In the genomic region with DNA sequence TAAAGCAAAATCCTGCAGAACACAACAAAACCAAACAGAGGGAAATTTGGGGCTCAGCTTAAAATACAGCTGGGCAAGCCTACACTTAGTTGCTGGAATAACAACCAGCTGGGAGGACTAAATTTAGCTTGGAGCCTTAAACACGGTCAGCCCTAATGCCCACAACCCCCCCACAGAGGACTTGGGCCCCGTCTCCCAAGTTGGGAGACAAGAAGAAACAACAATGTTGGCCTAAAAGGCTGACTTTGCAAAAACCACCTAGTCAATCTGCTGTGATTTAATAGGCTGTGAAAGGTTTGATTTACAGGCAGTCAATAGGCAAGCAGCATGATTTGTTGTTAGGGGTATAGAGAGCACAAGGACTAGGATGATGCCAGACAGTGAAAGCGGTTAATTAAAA, we compare ENCODE assay signal across 25 cellular contexts.
"Had no signal": no experiment of that assay in that cellular context is flagged by ENCODE, and none has a peak within 500 bp of the region (broad histone marks: within the 10 kb centered on the region; RNA-seq: fewer than 3 reads in every experiment).

No MANE protein-coding gene starts in this region.

- DNase-seq: activated CD4-positive, alpha-beta T cell treated with anti-CD3 and anti-CD28 coated beads for 36 hours; activated CD4-positive, alpha-beta T cell treated with anti-CD3 and anti-CD28 coated beads, Interleukin-2, amount 50 U/mL, for 4 hours; activated CD8-positive, alpha-beta memory T cell treated with anti-CD3 and anti-CD28 coated beads for 24 hours; activated CD8-positive, alpha-beta memory T cell treated with anti-CD3 and anti-CD28 coated beads, Interleukin-2, amount 50 U/mL, for 4 hours; activated T-cell treated with anti-CD3 and anti-CD28 coated beads, Interleukin-2, amount 50 U/mL, for 24 hours; aorta; caudate nucleus; dermis blood vessel endothelial cell; effector memory CD4-positive, alpha-beta T cell; foreskin melanocyte; glutamatergic neuron; hypothalamus; islet precursor cell; natural killer cell; stimulated activated CD4-positive, alpha-beta T cell treated with anti-CD3 and anti-CD28 coated beads, Interleukin-15, amount 100 ng/mL, for 24 hours; stimulated activated naive B cell treated with anti-CD40 and anti-IgM and Interleukin-4, amounts not matched to agents 10 μg/mL and 1 μg/mL and 100 μg/mL, for 72 hours; T1000 had no signal

- H3K4me3 ChIP-seq: smooth muscle cell, thoracic aorta, vagina had no signal

- H3K36me3 ChIP-seq: thoracic aorta, vagina had no signal

- H3K4me1 ChIP-seq: vagina had no signal

- H3K27me3 ChIP-seq: vagina had no signal

- H3K9me3 ChIP-seq: thoracic aorta, vagina had no signal

- H3K27ac ChIP-seq: thoracic aorta, vagina had no signal

- ATAC-seq: activated CD4-positive, alpha-beta T cell treated with anti-CD3 and anti-CD28 coated beads for 36 hours; activated naive CD4-positive, alpha-beta T cell treated with anti-CD3 and anti-CD28 coated beads, Interleukin-2, amount 50 U/mL, for 72 hours; activated T-helper 17 cell treated with anti-CD3 and anti-CD28 coated beads, Interleukin-2, amount 50 U/mL, for 72 hours; esophagus mucosa; left lobe of liver; natural killer cell; stimulated activated naive B cell treated with anti-CD40 and anti-IgM and Interleukin-4, amounts not matched to agents 10 μg/mL and 1 μg/mL and 100 μg/mL, for 72 hours; WTC11 had no signal

- H3K4me2 ChIP-seq: smooth muscle cell had no signal
